In the genomic region with DNA sequence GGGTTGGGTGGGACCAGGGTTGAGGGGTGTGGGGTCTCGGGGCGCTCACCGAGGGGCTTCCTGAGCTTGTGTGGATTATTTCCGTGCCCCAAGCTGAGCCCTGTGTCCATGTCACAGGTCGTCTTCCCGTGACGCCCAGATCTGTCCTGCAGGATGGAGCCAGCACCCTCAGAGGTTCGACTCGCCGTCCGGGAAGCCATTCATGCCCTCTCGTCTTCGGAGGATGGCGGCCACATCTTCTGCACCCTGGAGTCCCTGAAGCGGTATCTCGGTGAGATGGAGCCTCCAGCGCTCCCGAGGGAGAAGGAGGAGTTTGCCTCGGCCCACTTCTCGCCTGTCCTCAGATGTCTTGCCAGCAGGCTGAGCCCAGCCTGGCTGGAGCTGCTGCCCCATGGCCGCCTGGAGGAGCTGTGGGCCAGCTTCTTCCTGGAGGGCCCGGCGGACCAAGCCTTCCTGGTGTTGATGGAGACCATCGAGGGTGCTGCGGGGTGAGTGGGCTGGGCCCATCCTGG, we compare ENCODE assay signal across 10 cellular contexts. TPM values are rescaled to one million over a fixed set of nuclear protein-coding genes. Genes with fewer than 3 reads are reported as not detected.
DNase-seq lines count a peak whose midpoint lies in the region; ATAC-seq and TF ChIP-seq lines count a peak whose summit lies in the region.
"Had no signal": no experiment of that assay in that cellular context is flagged by ENCODE, and none has a peak within 500 bp of the region (broad histone marks: within the 10 kb centered on the region; RNA-seq: fewer than 3 reads in every experiment).

No MANE protein-coding gene starts in this region.

- peak; percentile 19 for DNase-seq in BJ (ENCODE audit: low read depth)
- DNase-seq in HCT116 (ENCODE audit: low read depth, low spot score) = no peak
- peak; percentile 54 for DNase-seq in WTC11 (ENCODE audit: low spot score)
- peak; percentile 69 for DNase-seq in glutamatergic neuron
- DNase-seq in progenitor cell of endocrine pancreas (ENCODE audit: low spot score, unreplicated experiment) = no peak
- DNase-seq in NCI-H446 (lab: John Stamatoyannopoulos, UW) = no peak

- H3K4me3 ChIP-seq in BJ (ENCODE audit: low read depth, low read length) (peak overlapping the region; percentile 74), HCT116 (replicated peaks in 1 of 2; ENCODE audit: low read depth in 1 of 2, low read length in 2 of 2) (peak overlapping the region; percentile 86 to 91)

- H3K4me1 Mint-ChIP-seq in WTC11 = peaks cover 10% of the 10 kb centered on the region; the same call in 1 of the 2 replicates
- H3K4me1 Mint-ChIP-seq in glutamatergic neuron (ENCODE audit: low read depth, unreplicated experiment) = peaks cover 4% of the 10 kb centered on the region
- H3K4me1 Mint-ChIP-seq in progenitor cell of endocrine pancreas (ENCODE audit: low read depth) = peaks cover 9% of the 10 kb centered on the region

- H3K27ac ChIP-seq in HCT116 (ENCODE audit: low read depth, low read length) = peak overlapping the region; percentile 65

- peaks cover 17% of the 10 kb centered on the region for H3K36me3 ChIP-seq in BJ (ENCODE audit: control insufficient read depth, insufficient read depth, low read length)
- peaks cover 2 to 29% of the 10 kb centered on the region in 2 experiments; a peak in 3 of 4 replicates for H3K36me3 ChIP-seq in HCT116 (ENCODE audit: control insufficient read depth in 1 of 2, insufficient read depth in 2 of 2, low read length in 2 of 2)

- TF ChIP-seq CTCF in BJ (IDR thresholded peaks at IDR 0.05; ENCODE audit: insufficient read depth, low read depth, low read length) (peak; percentile 93), HCT116 (IDR thresholded peaks at IDR 0.05 in 2 of 3, conservative IDR thresholded peaks at IDR 0.05 in 1 of 3; ENCODE audit: borderline replicate concordance in 1 of 3, insufficient read depth in 1 of 3, low read depth in 2 of 3, low read length in 2 of 3) (peak in 2 of 3 experiments; percentile 17 to 36; a peak in 3 of 6 replicates), WTC11 (IDR thresholded peaks at IDR 0.05) (no peak), glutamatergic neuron (IDR thresholded peaks at IDR 0.05; ENCODE audit: partially characterized antibody, unreplicated experiment) (peak; percentile 14), progenitor cell of endocrine pancreas (IDR thresholded peaks at IDR 0.05; ENCODE audit: unreplicated experiment) (peak; percentile 21)

- no TSS peak for BruUV-seq in HCT116 (replicated peaks; lab: Mats Ljungman, UMichigan)

- no peaks in the 10 kb centered on the region for H3K9me3 ChIP-seq in HCT116 (ENCODE audit: control insufficient read depth in 1 of 2, insufficient read depth in 1 of 2, low read depth in 1 of 2, low read length in 2 of 2)

- no peak for TF ChIP-seq POLR2A in HCT116 (IDR thresholded peaks at IDR 0.05; ENCODE audit: borderline replicate concordance, extremely low read depth, insufficient read depth, insufficient read length)

- H3K27ac Mint-ChIP-seq in WTC11 (no peak overlapping the region), glutamatergic neuron (ENCODE audit: unreplicated experiment) (peak overlapping the region; percentile 85), progenitor cell of endocrine pancreas (peak overlapping the region; percentile 67)

- peaks cover 6% of the 10 kb centered on the region for H3K36me3 Mint-ChIP-seq in WTC11
- no peaks in the 10 kb centered on the region for H3K36me3 Mint-ChIP-seq in glutamatergic neuron (ENCODE audit: unreplicated experiment)
- H3K36me3 Mint-ChIP-seq in progenitor cell of endocrine pancreas (ENCODE audit: insufficient read depth) = peaks cover 4% of the 10 kb centered on the region

- H4K20me1 ChIP-seq in HCT116 (ENCODE audit: insufficient read depth) = no peaks in the 10 kb centered on the region

- peak overlapping the region; percentile 95 for H3K4me2 ChIP-seq in HCT116 (ENCODE audit: low read length)

- H3K9ac ChIP-seq in HCT116 (ENCODE audit: low read length) = peak overlapping the region; percentile 96

- peak; percentile 23 for ATAC-seq in HCT116
- peak; percentile 46 for ATAC-seq in WTC11
- ATAC-seq in GM21717 (IDR thresholded peaks at IDR 0.05; ENCODE audit: unreplicated experiment) = no peak
- ATAC-seq in HG03520 (IDR thresholded peaks at IDR 0.05; ENCODE audit: unreplicated experiment) = no peak

- no peaks in the 10 kb centered on the region for H3K27me3 ChIP-seq in BJ (ENCODE audit: control insufficient read depth, insufficient read depth, low read length)
- H3K27me3 ChIP-seq in HCT116 (ENCODE audit: insufficient read depth, low read length) = no peaks in the 10 kb centered on the region

- H3K9me3 Mint-ChIP-seq in WTC11 (no peaks in the 10 kb centered on the region), glutamatergic neuron (ENCODE audit: unreplicated experiment) (peaks cover 12% of the 10 kb centered on the region), progenitor cell of endocrine pancreas (ENCODE audit: low read depth) (no peaks in the 10 kb centered on the region)

- POLR2A ChIA-PET in BJ (lab: Charles Lee) = no interaction called here
- POLR2A ChIA-PET in HCT116 (lab: Charles Lee) = no interaction called here
- POLR2A ChIA-PET in WTC11 (lab: Charles Lee) = interaction anchor here (0.7 to 1.0 kb wide), 2 partner anchors 18 to 131 kb away, joined by 3 to 4 read pairs; no protein-coding TSS in a partner anchor

- peaks cover 10 to 17% of the 10 kb centered on the region in 2 experiments for H3K4me1 ChIP-seq in HCT116 (ENCODE audit: control insufficient read depth in 1 of 2, insufficient read depth in 2 of 2, low read length in 2 of 2)

- intact Hi-C loops in HCT116 (cut with micrococcal nuclease) = no loop called here

- peak overlapping the region; percentile 92 for H3K4me3 Mint-ChIP-seq in WTC11
- peak overlapping the region; percentile 90 for H3K4me3 Mint-ChIP-seq in glutamatergic neuron (ENCODE audit: unreplicated experiment)
- peak overlapping the region; percentile 83 for H3K4me3 Mint-ChIP-seq in progenitor cell of endocrine pancreas (ENCODE audit: low read depth)

- no peak overlapping the region for H2AFZ ChIP-seq in HCT116 (ENCODE audit: low read depth, low read length, poor library complexity, severe bottlenecking)

- H3K9me2 ChIP-seq in HCT116 (ENCODE audit: insufficient read depth) = no peaks in the 10 kb centered on the region

- H3K27me3 Mint-ChIP-seq in WTC11 (ENCODE audit: low read depth) (no peaks in the 10 kb centered on the region), glutamatergic neuron (ENCODE audit: unreplicated experiment) (peaks cover 6% of the 10 kb centered on the region), progenitor cell of endocrine pancreas (no peaks in the 10 kb centered on the region)

- no peak; the same call in none of the 2 replicates for TF ChIP-seq RAD21 in HCT116 (IDR thresholded peaks at IDR 0.05; ENCODE audit: low read depth)

- peaks cover 38% of the 10 kb centered on the region for H3K79me2 ChIP-seq in HCT116 (ENCODE audit: insufficient read depth, low read length)

- RAD21 ChIA-PET in HCT116 (lab: Charles Lee; ENCODE audit: low non-redundant PET in 1 of 2, low total read pairs in 2 of 2, uncharacterized antibody in 2 of 2, unreplicated experiment in 2 of 2) = no interaction called here

- CTCF ChIA-PET in BJ (lab: Yijun Ruan, JAX) = interaction anchor here (0.6 to 2.5 kb wide), 18 partner anchors 9 to 331 kb away, joined by 3 to 9 read pairs (median 4); no protein-coding TSS in a partner anchor
- CTCF ChIA-PET in HCT116 (lab: Charles Lee) = interaction anchor here (0.6 kb wide), 1 partner anchor 320 kb away, joined by 3 read pairs; no protein-coding TSS in a partner anchor
- CTCF ChIA-PET in WTC11 (lab: Charles Lee) = interaction anchor here (0.9 to 1.5 kb wide), 6 partner anchors 17 to 270 kb away, joined by 3 to 6 read pairs (median 3); a partner anchor contains a TSS

TF ChIP-seq in HCT116, 20 proteins besides CTCF, POLR2A, EP300 and RAD21 (continues in another document):
- no peak for TF ChIP-seq JUND (IDR thresholded peaks at IDR 0.05)
- TF ChIP-seq, protein P1, sequence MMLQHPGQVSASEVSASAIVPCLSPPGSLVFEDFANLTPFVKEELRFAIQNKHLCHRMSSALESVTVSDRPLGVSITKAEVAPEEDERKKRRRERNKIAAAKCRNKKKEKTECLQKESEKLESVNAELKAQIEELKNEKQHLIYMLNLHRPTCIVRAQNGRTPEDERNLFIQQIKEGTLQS (IDR thresholded peaks at IDR 0.05) = no peak

TF ChIP-seq in WTC11, 78 proteins besides CTCF, POLR2A, EP300 and RAD21 (continues in another document):
- TF ChIP-seq OVOL2 (CRISPR knock-in tag; IDR thresholded peaks at IDR 0.05; ENCODE audit: borderline replicate concordance) (no peak), FOXK1 (CRISPR knock-in tag; IDR thresholded peaks at IDR 0.05) (no peak), NFYB (CRISPR knock-in tag; conservative IDR thresholded peaks at IDR 0.05; ENCODE audit: low read depth) (no peak), MXD4 (CRISPR knock-in tag; IDR thresholded peaks at IDR 0.05; ENCODE audit: borderline replicate concordance) (no peak)

RNA-seq across cellular contexts. Expression of a gene that starts 1.0 kb away (rescaled TPM):
- 8.1 and 15.9 TPM in 2 replicates for polyA plus RNA-seq in BJ (2011; rRNA removed)
- 3.3 and 6.9 TPM in 2 replicates for polyA minus RNA-seq in BJ (2011; rRNA and poly(A)+ RNA removed)
- 74.3 TPM for total RNA-seq in HCT116 (2021; ENCODE audit: unreplicated experiment)
- polyA plus RNA-seq in HCT116 (2012) = 31.5 and 34.6 TPM in 2 replicates
- total RNA-seq in WTC11 (2021) = 67.8 to 86.7 TPM (median 71.6 TPM) in 3 replicates
- total RNA-seq in glutamatergic neuron (ENCODE audit: unreplicated experiment) = 101 TPM
- 73.4 and 77.2 TPM in 2 replicates for total RNA-seq in progenitor cell of endocrine pancreas

RNA-seq across cellular contexts. Expression of a gene that starts 5.4 kb away (rescaled TPM):
- polyA plus RNA-seq in BJ (2011; rRNA removed) = not detected in 2 replicates
- polyA minus RNA-seq in BJ (2011; rRNA and poly(A)+ RNA removed) = not detected in 2 replicates
- not detected for total RNA-seq in HCT116 (2021; ENCODE audit: unreplicated experiment)
- not detected in 2 replicates for polyA plus RNA-seq in HCT116 (2012)
- 0.16 to 0.26 TPM (median 0.18 TPM) in 3 replicates for total RNA-seq in WTC11 (2021)
- total RNA-seq in glutamatergic neuron (ENCODE audit: unreplicated experiment) = 2.2 TPM
- total RNA-seq in progenitor cell of endocrine pancreas = not detected in 2 replicates
- total RNA-seq: T-helper 1 cell treated with Interleukin-12 subunit alpha and Interleukin-12 subunit beta and Interleukin-4 antibody, amounts not matched to agents 30 ng/mL and 1 ng/mL, for 36 hours; temporal lobe had no signal

RNA-seq across cellular contexts. Expression of a gene that starts 19.4 kb away (rescaled TPM):
- polyA plus RNA-seq in BJ (2011; rRNA removed) = 19.6 and 36.4 TPM in 2 replicates
- polyA minus RNA-seq in BJ (2011; rRNA and poly(A)+ RNA removed) = 35.5 and 36.2 TPM in 2 replicates
- 64.0 TPM for total RNA-seq in HCT116 (2021; ENCODE audit: unreplicated experiment)
- 34.9 and 46.7 TPM in 2 replicates for polyA plus RNA-seq in HCT116 (2012)
- total RNA-seq in WTC11 (2021) = 80.6 to 94.1 TPM (median 90.0 TPM) in 3 replicates
- 118 TPM for total RNA-seq in glutamatergic neuron (ENCODE audit: unreplicated experiment)
- total RNA-seq in progenitor cell of endocrine pancreas = 85.3 and 89.4 TPM in 2 replicates

RNA-seq across cellular contexts. Expression of a gene that starts 39.3 kb away (rescaled TPM):
- 42.4 and 81.9 TPM in 2 replicates for polyA plus RNA-seq in BJ (2011; rRNA removed)
- 27.7 and 42.9 TPM in 2 replicates for polyA minus RNA-seq in BJ (2011; rRNA and poly(A)+ RNA removed)
- total RNA-seq in HCT116 (2021; ENCODE audit: unreplicated experiment) = 0.22 TPM
- polyA plus RNA-seq in HCT116 (2012) = 0.09 and 0.19 TPM in 2 replicates
- total RNA-seq in WTC11 (2021) = 0.18 to 0.35 TPM (median 0.30 TPM) in 3 replicates
- 0.22 TPM for total RNA-seq in glutamatergic neuron (ENCODE audit: unreplicated experiment)
- not detected in 2 replicates for total RNA-seq in progenitor cell of endocrine pancreas

RNA-seq across cellular contexts. Expression of a gene that starts 49.8 kb away (rescaled TPM):
- polyA plus RNA-seq in BJ (2011; rRNA removed) = 0.04 and 0.23 TPM in 2 replicates
- polyA minus RNA-seq in BJ (2011; rRNA and poly(A)+ RNA removed) = not detected in 2 replicates
- total RNA-seq in HCT116 (2021; ENCODE audit: unreplicated experiment) (1.7 TPM), WTC11 (2021) (0.46 to 1.2 TPM (median 1.1 TPM) in 3 replicates), glutamatergic neuron (ENCODE audit: unreplicated experiment) (4.2 TPM), progenitor cell of endocrine pancreas (4.8 and 5.7 TPM in 2 replicates)
- 0.31 and 0.34 TPM in 2 replicates for polyA plus RNA-seq in HCT116 (2012)

Comparison
In these comparisons a context has a peak if more than half of its experiments do, and no peak if none do; other contexts are left out.
1. DNase-seq: peak in BJ (single experiment), WTC11 (single experiment) and glutamatergic neuron (single experiment); none in HCT116 (single experiment), progenitor cell of endocrine pancreas (single experiment) and NCI-H446 (0 of 2).
2. ATAC-seq: peak in HCT116 (single experiment) and WTC11 (single experiment); none in GM21717 (single experiment) and HG03520 (single experiment).
3. Peak in every context shown above with its lines, with median percentiles within 50 percentile points of each other: H3K4me3 Mint-ChIP-seq.